ENCODE assay signal across 9 cellular contexts in the genomic region with DNA sequence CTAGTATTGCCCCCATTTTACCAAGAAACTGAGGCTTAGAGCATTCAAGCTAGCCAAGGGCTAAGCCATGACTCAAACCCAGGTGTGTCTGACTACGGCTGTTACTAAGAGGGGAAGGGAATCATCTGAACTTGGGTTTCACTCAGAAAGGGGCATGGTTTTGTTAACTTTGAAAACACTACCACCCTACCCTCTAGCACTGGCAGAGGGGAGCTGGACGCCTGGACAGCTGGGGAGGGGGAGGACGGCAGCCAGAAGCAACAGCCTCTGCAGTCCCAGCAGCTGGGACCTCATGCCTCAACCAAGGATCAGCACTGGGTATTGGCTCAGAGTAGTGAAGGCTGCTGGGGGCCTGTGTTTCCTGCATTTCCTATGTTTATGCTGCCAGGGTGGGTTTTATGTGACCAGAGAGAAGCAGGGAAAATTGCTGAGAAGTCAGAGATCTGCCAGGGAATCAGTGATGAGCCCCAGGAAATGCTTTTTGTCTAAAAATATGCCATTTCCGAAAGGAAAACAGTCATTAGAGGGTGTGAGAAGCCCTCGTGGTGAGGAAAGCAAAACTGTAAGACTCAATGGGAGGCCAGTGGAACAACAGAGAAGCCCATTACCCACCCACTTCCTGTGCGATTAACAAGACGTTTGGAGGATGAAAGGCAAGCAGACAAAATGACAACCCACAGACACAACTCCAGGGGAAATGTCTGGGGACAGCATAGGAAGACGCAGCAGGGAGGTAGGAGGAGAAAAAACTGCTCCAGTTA. TPM values are rescaled to one million over a fixed set of nuclear protein-coding genes. Genes with fewer than 3 reads are reported as not detected.
DNase-seq lines count a peak whose midpoint lies in the region; ATAC-seq and TF ChIP-seq lines count a peak whose summit lies in the region.
"Had no signal": no experiment of that assay in that cellular context is flagged by ENCODE, and none has a peak within 500 bp of the region (broad histone marks: within the 10 kb centered on the region; RNA-seq: fewer than 3 reads in every experiment).

No MANE protein-coding gene starts in this region.

- H3K9me3 Mint-ChIP-seq in CD4-positive, alpha-beta T cell: no peaks in the 10 kb centered on the region
- H3K9me3 Mint-ChIP-seq in activated T-cell treated with anti-CD3 and anti-CD28 coated beads, Interleukin-2, amount 50 U/mL, for 24 hours: no peaks in the 10 kb centered on the region

- peak overlapping the region; percentile 79 for H3K18ac ChIP-seq in IMR-90 (ENCODE audit: low read depth, low read length)

- peak overlapping the region; percentile 87 for H2AK5ac ChIP-seq in IMR-90 (ENCODE audit: low read depth, low read length)

- H3K4me3 Mint-ChIP-seq in CD4-positive, alpha-beta T cell: peak overlapping the region; percentile 28
- peak overlapping the region; percentile 58 for H3K4me3 Mint-ChIP-seq in activated T-cell treated with anti-CD3 and anti-CD28 coated beads, Interleukin-2, amount 50 U/mL, for 24 hours

- peak overlapping the region; percentile 76 for H3K27ac Mint-ChIP-seq in CD4-positive, alpha-beta T cell
- peak overlapping the region; percentile 91 for H3K27ac Mint-ChIP-seq in activated T-cell treated with anti-CD3 and anti-CD28 coated beads, Interleukin-2, amount 50 U/mL, for 24 hours

- BruUV-seq in IMR-90 (replicated peaks; lab: Mats Ljungman, UMichigan): no TSS peak

- dilution Hi-C loops in IMR-90 (cut with HindIII; ENCODE audit: low sequenced_read_pairs, unreplicated experiment): no loop called here

- peak overlapping the region; percentile 48; the same call in 1 of the 2 replicates for H3K56ac ChIP-seq in IMR-90 (ENCODE audit: extremely low read depth, insufficient read depth, low read length)

- no peaks in the 10 kb centered on the region for H3K36me3 Mint-ChIP-seq in CD4-positive, alpha-beta T cell (ENCODE audit: low read depth)
- no peaks in the 10 kb centered on the region for H3K36me3 Mint-ChIP-seq in activated T-cell treated with anti-CD3 and anti-CD28 coated beads, Interleukin-2, amount 50 U/mL, for 24 hours (ENCODE audit: low read depth)

- no peaks in the 10 kb centered on the region for H4K20me1 ChIP-seq in IMR-90 (ENCODE audit: insufficient read depth, low read length)

- peak overlapping the region; percentile 20 for H3K23ac ChIP-seq in IMR-90 (ENCODE audit: low read depth, low read length)

- H3K27ac ChIP-seq in CD4-positive, alpha-beta T cell (ENCODE audit: low read depth, low read length): peak overlapping the region; percentile 42
- peak overlapping the region; percentile 23 for H3K27ac ChIP-seq in IMR-90 (ENCODE audit: insufficient read depth, low read length)
- H3K27ac ChIP-seq in testis: no peak overlapping the region

- H3K4me2 ChIP-seq in IMR-90 (ENCODE audit: low read depth, low read length): no peak overlapping the region

- WGBS in IMR-90 (ENCODE audit: extremely low coverage in 2 of 2, insufficient read length in 1 of 2), 2 experiments: no CpG with 5 or more reads among the region's 8 CpGs
- WGBS in testis, 2 donors: 69 to 74% methylated on average over 7 to 8 of the region's 8 CpGs

- no peaks in the 10 kb centered on the region for H3K27me3 ChIP-seq in CD4-positive, alpha-beta T cell (ENCODE audit: control insufficient read depth, insufficient read depth, low read length)
- H3K27me3 ChIP-seq in IMR-90 (ENCODE audit: control insufficient read depth, insufficient read depth, low read length) (no peaks in the 10 kb centered on the region), testis (no peaks in the 10 kb centered on the region)

- H3K4me1 Mint-ChIP-seq in CD4-positive, alpha-beta T cell (ENCODE audit: low read depth): peaks cover 49% of the 10 kb centered on the region
- H3K4me1 Mint-ChIP-seq in activated T-cell treated with anti-CD3 and anti-CD28 coated beads, Interleukin-2, amount 50 U/mL, for 24 hours (ENCODE audit: low read depth): peaks cover 68% of the 10 kb centered on the region

- H3K4me3 ChIP-seq in IMR-90 (ENCODE audit: insufficient read depth, low read depth, low read length) (no peak overlapping the region), testis (no peak overlapping the region)

- H2BK20ac ChIP-seq in IMR-90 (ENCODE audit: low read depth, low read length): peak overlapping the region; percentile 88

- H3K9me3 ChIP-seq in CD4-positive, alpha-beta T cell (ENCODE audit: control insufficient read depth, low read length): no peaks in the 10 kb centered on the region
- H3K9me3 ChIP-seq in IMR-90 (ENCODE audit: control insufficient read depth, insufficient read depth, low read length): no peaks in the 10 kb centered on the region
- H3K9me3 ChIP-seq in testis: no peaks in the 10 kb centered on the region

- H2AFZ ChIP-seq in IMR-90 (replicated peaks; ENCODE audit: low read length, poor library complexity): peak overlapping the region; percentile 72

- CTCF ChIA-PET in CD4-positive, alpha-beta T cell (lab: Charles Lee): no interaction called here
- CTCF ChIA-PET in IMR-90 (lab: Yijun Ruan, JAX): no interaction called here

- in situ Hi-C loops in IMR-90 (cut with MboI; ENCODE audit: low sequenced_read_pairs): no loop called here

- H2BK5ac ChIP-seq in IMR-90 (ENCODE audit: low read depth, low read length, poor library complexity, severe bottlenecking): peak overlapping the region; percentile 74

- H2AK9ac ChIP-seq in IMR-90 (replicated peaks; ENCODE audit: low read depth, low read length, poor library complexity): peak overlapping the region; percentile 94

- no peaks in the 10 kb centered on the region for H3K36me3 ChIP-seq in IMR-90 (ENCODE audit: control insufficient read depth, insufficient read depth, low read length)
- no peaks in the 10 kb centered on the region for H3K36me3 ChIP-seq in testis (ENCODE audit: low read depth, missing control alignments)

- peak overlapping the region; percentile 75 to 84; a peak in 3 of 4 replicates for H4K8ac ChIP-seq in IMR-90 (ENCODE audit: low read depth in 2 of 2, low read length in 2 of 2)

- POLR2A ChIA-PET in CD4-positive, alpha-beta T cell (lab: Charles Lee): no interaction called here
- POLR2A ChIA-PET in IMR-90 (lab: Charles Lee; ENCODE audit: unreplicated experiment): no interaction called here

- H4K5ac ChIP-seq in IMR-90 (ENCODE audit: low read depth, low read length): peak overlapping the region; percentile 45

- no peak for TF ChIP-seq RAD21 in IMR-90 (IDR thresholded peaks at IDR 0.05; ENCODE audit: low read length)

- TF ChIP-seq POLR2A in IMR-90 (IDR thresholded peaks at IDR 0.05; ENCODE audit: low read depth, low read length) (no peak), testis (IDR thresholded peaks at IDR 0.05) (no peak)

- ATAC-seq in CD4-positive, alpha-beta T cell (ENCODE audit: poor library complexity): peak; percentile 88
- ATAC-seq in IMR-90 (ENCODE audit: low read depth) (no peak), GM18907 (IDR thresholded peaks at IDR 0.05; ENCODE audit: unreplicated experiment) (no peak), GM19455 (IDR thresholded peaks at IDR 0.05; ENCODE audit: unreplicated experiment) (no peak)
- ATAC-seq: left lobe of liver had no signal

- peak overlapping the region; percentile 79 for H3K4ac ChIP-seq in IMR-90 (ENCODE audit: low read depth, low read length)

- H4K91ac ChIP-seq in IMR-90 (ENCODE audit: insufficient read depth, low read depth, low read length): peak overlapping the region; percentile 94

- H3K9ac ChIP-seq in IMR-90 (ENCODE audit: low read depth, low read length): peak overlapping the region; percentile 7; the same call in 1 of the 2 replicates

- H3K9me1 ChIP-seq in IMR-90 (ENCODE audit: insufficient read depth, low read length): peaks cover 32% of the 10 kb centered on the region

- H2BK15ac ChIP-seq in IMR-90 (ENCODE audit: low read depth, low read length): peak overlapping the region; percentile 98

- H3K27me3 Mint-ChIP-seq in CD4-positive, alpha-beta T cell: no peaks in the 10 kb centered on the region
- H3K27me3 Mint-ChIP-seq in activated T-cell treated with anti-CD3 and anti-CD28 coated beads, Interleukin-2, amount 50 U/mL, for 24 hours: no peaks in the 10 kb centered on the region

- H3K4me1 ChIP-seq in IMR-90 (ENCODE audit: control insufficient read depth, insufficient read depth, low read length): peaks cover 26% of the 10 kb centered on the region
- no peaks in the 10 kb centered on the region for H3K4me1 ChIP-seq in testis

- H3K14ac ChIP-seq in IMR-90 (replicated peaks; ENCODE audit: low read depth, low read length): peak overlapping the region; percentile 96

- H3K79me1 ChIP-seq in IMR-90 (ENCODE audit: low read depth in 1 of 2, low read length in 2 of 2): 0 out of 4 replicates have a peak, but pooled peaks cover 0 to 11% of the 10 kb centered on the region in 2 experiments

- H2BK120ac ChIP-seq in IMR-90 (ENCODE audit: low read depth, low read length): peak overlapping the region; percentile 99

- no peak for TF ChIP-seq CTCF in CD4-positive, alpha-beta T cell (IDR thresholded peaks at IDR 0.05)
- TF ChIP-seq CTCF in IMR-90 (conservative IDR thresholded peaks at IDR 0.05; ENCODE audit: low read depth, low read length) (no peak), testis (IDR thresholded peaks at IDR 0.05) (no peak)

- intact Hi-C loops in CD4-positive, alpha-beta T cell (cut with DNase I, micrococcal nuclease): loop anchor here in 1 of 2 experiments (2.0 kb wide), 1 partner anchor 64 kb away; no protein-coding TSS in a partner anchor
- intact Hi-C loops in IMR-90 (cut with micrococcal nuclease): loop anchor here (2.0 to 10.0 kb wide), 4 partner anchors 26 to 198 kb away; no protein-coding TSS in a partner anchor
- intact Hi-C loops in testis (cut with DNase I; ENCODE audit: low total_unique reads): no loop called here

- peak in 5 of 10 experiments; percentile 7 to 35 (median 29) for DNase-seq in CD4-positive, alpha-beta T cell
- DNase-seq in IMR-90: peak; percentile 53
- peak; percentile 64 for DNase-seq in activated T-cell treated with anti-CD3 and anti-CD28 coated beads, Interleukin-2, amount 50 U/mL, for 24 hours
- peak; percentile 32 to 72 for DNase-seq in lung microvascular endothelial cell (ENCODE audit: low read depth in 2 of 2)
- DNase-seq in NCI-H510A treated with DMSO at 0.1 percent for 48 hours (lab: John Stamatoyannopoulos, UW): no peak
- DNase-seq in testis: no peak

TF ChIP-seq in IMR-90, 13 proteins besides CTCF, POLR2A, EP300 and RAD21 (continues in another document):
- TF ChIP-seq MAZ (IDR thresholded peaks at IDR 0.05; ENCODE audit: borderline replicate concordance, low read depth, low read length): no peak
- no peak for TF ChIP-seq RFX5 (IDR thresholded peaks at IDR 0.05; ENCODE audit: low read depth, low read length)
- TF ChIP-seq NFE2L2 (IDR thresholded peaks at IDR 0.05; ENCODE audit: low read depth, low read length): no peak

RNA-seq across cellular contexts. Expression of a gene that starts 41.2 kb away (rescaled TPM):
- 1 to 10 TPM in 1 of 2 experiments, under 1 TPM in 1; 0.61 to 1.2 TPM for total RNA-seq in CD4-positive, alpha-beta T cell
- under 0.01 TPM in 1 of 2 replicates, not detected in the other for total RNA-seq in IMR-90 (2012; rRNA removed)
- 0.07 and 0.14 TPM in 2 replicates for polyA plus RNA-seq in IMR-90 (2012; rRNA removed)
- 0.05 and 0.19 TPM in 2 replicates for polyA plus RNA-seq in IMR-90 (2012; cell fraction: cytosol; rRNA removed)
- 0.12 TPM in 1 of 2 replicates, not detected in the other for polyA plus RNA-seq in IMR-90 (2012; cell fraction: nucleus; rRNA removed; ENCODE audit: low replicate concordance)
- 0.22 TPM in 1 of 2 replicates, not detected in the other for total RNA-seq in lung microvascular endothelial cell
- total RNA-seq in testis: under 1 TPM in 1 of 2 donors, not detected in 1; 0.12 TPM
- polyA plus RNA-seq in testis (ENCODE audit: insufficient read depth, low read depth, low replicate concordance): 0.37 TPM

Comparison
In these comparisons a context has a peak if more than half of its experiments do, and no peak if none do; other contexts are left out.
1. DNase-seq: peak in IMR-90 (single experiment), activated T-cell treated with anti-CD3 and anti-CD28 coated beads, Interleukin-2, amount 50 U/mL, for 24 hours (single experiment) and lung microvascular endothelial cell (2 of 2); none in NCI-H510A treated with DMSO at 0.1 percent for 48 hours (single experiment) and testis (single experiment).
2. H3K27ac ChIP-seq: peak in CD4-positive, alpha-beta T cell (single experiment) and IMR-90 (single experiment); none in testis (0 of 2).